Comparison of ENCODE assay signal across 8 cellular contexts in genomic region chr5:69188811-69189161, GRCh38. TPM values are rescaled to one million over a fixed set of nuclear protein-coding genes. Genes with fewer than 3 reads are reported as not detected.
DNase-seq lines count a peak whose midpoint lies in the region; ATAC-seq, FAIRE-seq and TF ChIP-seq lines count a peak whose summit lies in the region.

No MANE protein-coding gene starts in this region.

- H3K4me1 ChIP-seq in kidney (ENCODE audit: control insufficient read depth in 1 of 2, insufficient read depth in 1 of 2, low read depth in 1 of 2, low read length in 2 of 2) (peaks cover 6 to 10% of the 10 kb centered on the region in 2 donors), thoracic aorta (ENCODE audit: control insufficient read depth in 1 of 2, low read depth in 2 of 2) (peaks cover 7 to 14% of the 10 kb centered on the region in 2 donors)

- no peaks in the 10 kb centered on the region for H3K27me3 Mint-ChIP-seq in T-helper 2 cell treated with Interferon-gamma antibody and Interleukin-4, amounts not matched to agents 5 μg/mL and 100 μg/mL, for 36 hours (ENCODE audit: low read depth)
- no peaks in the 10 kb centered on the region for H3K27me3 Mint-ChIP-seq in activated T-helper 2 cell treated with anti-CD3 and anti-CD28 coated beads, Interferon-gamma antibody, Interleukin-2, Interleukin-4, amounts not matched to agents 10 μg/mL and 5 μg/mL and 100 μg/mL, durations not matched to agents 14 hours and 24 hours and 36 hours (ENCODE audit: low read depth)

- H3K36me3 ChIP-seq in kidney (ENCODE audit: control insufficient read depth in 1 of 2, insufficient read depth in 2 of 2, low read length in 2 of 2), result no peaks in the 10 kb centered on the region
- H3K36me3 ChIP-seq in thoracic aorta, result no peaks in the 10 kb centered on the region

- H3K27ac Mint-ChIP-seq in T-helper 2 cell treated with Interferon-gamma antibody and Interleukin-4, amounts not matched to agents 5 μg/mL and 100 μg/mL, for 36 hours, result peak overlapping the region; percentile 92
- peak overlapping the region; percentile 97 for H3K27ac Mint-ChIP-seq in activated T-helper 2 cell treated with anti-CD3 and anti-CD28 coated beads, Interferon-gamma antibody, Interleukin-2, Interleukin-4, amounts not matched to agents 10 μg/mL and 5 μg/mL and 100 μg/mL, durations not matched to agents 14 hours and 24 hours and 36 hours

- H3K4me3 ChIP-seq in kidney (ENCODE audit: low read length in 2 of 2) (peak overlapping the region; percentile 98 to 99), thoracic aorta (peak overlapping the region; percentile 81)

- H3K4me1 Mint-ChIP-seq in T-helper 2 cell treated with Interferon-gamma antibody and Interleukin-4, amounts not matched to agents 5 μg/mL and 100 μg/mL, for 36 hours (ENCODE audit: low read depth), result peaks cover 8% of the 10 kb centered on the region
- peaks cover 13% of the 10 kb centered on the region for H3K4me1 Mint-ChIP-seq in activated T-helper 2 cell treated with anti-CD3 and anti-CD28 coated beads, Interferon-gamma antibody, Interleukin-2, Interleukin-4, amounts not matched to agents 10 μg/mL and 5 μg/mL and 100 μg/mL, durations not matched to agents 14 hours and 24 hours and 36 hours (ENCODE audit: low read depth)

- H3K27ac ChIP-seq in kidney (ENCODE audit: low read depth in 2 of 2, low read length in 2 of 2) (peak overlapping the region; percentile 45 to 54), thoracic aorta (peak overlapping the region; percentile 64 to 66)

- H3K27me3 ChIP-seq in thoracic aorta (replicated peaks; ENCODE audit: insufficient read depth), result no peaks in the 10 kb centered on the region

- peak overlapping the region; percentile 20 to 86 for H3K9ac ChIP-seq in kidney (ENCODE audit: low read length in 2 of 2)

- no peak for FAIRE-seq in kidney (lab: Jason Lieb, UNC)

- no peak for DNase-seq in T-helper 2 cell treated with Interferon-gamma antibody and Interleukin-4, amounts not matched to agents 5 μg/mL and 100 μg/mL, for 36 hours (ENCODE audit: low spot score)
- DNase-seq in T-helper 2 cell (no peak), kidney (no peak), thoracic aorta (ENCODE audit: low spot score) (no peak), NCI-H128 (lab: John Stamatoyannopoulos, UW; ENCODE audit: unreplicated experiment) (no peak)
- no peak for DNase-seq in activated T-helper 2 cell treated with anti-CD3 and anti-CD28 coated beads, Interferon-gamma antibody, Interleukin-2, Interleukin-4, amounts not matched to agents 10 μg/mL and 5 μg/mL and 100 μg/mL, durations not matched to agents 14 hours and 24 hours and 36 hours (ENCODE audit: low spot score)
- DNase-seq in stimulated activated CD4-positive, alpha-beta T cell treated with anti-CD3 and anti-CD28 coated beads, Interleukin-4, amount 100 ng/mL, for 1 hour, result no peak

- peak overlapping the region; percentile 90 for H3K4me3 Mint-ChIP-seq in T-helper 2 cell treated with Interferon-gamma antibody and Interleukin-4, amounts not matched to agents 5 μg/mL and 100 μg/mL, for 36 hours
- H3K4me3 Mint-ChIP-seq in activated T-helper 2 cell treated with anti-CD3 and anti-CD28 coated beads, Interferon-gamma antibody, Interleukin-2, Interleukin-4, amounts not matched to agents 10 μg/mL and 5 μg/mL and 100 μg/mL, durations not matched to agents 14 hours and 24 hours and 36 hours (ENCODE audit: low read depth), result peak overlapping the region; percentile 92

- TF ChIP-seq CTCF in kidney (IDR thresholded peaks at IDR 0.05; ENCODE audit: borderline replicate concordance, extremely low read depth, insufficient read depth), result no peak
- TF ChIP-seq CTCF in thoracic aorta (IDR thresholded peaks at IDR 0.05), result no peak

- peaks cover 7% of the 10 kb centered on the region for H3K36me3 Mint-ChIP-seq in T-helper 2 cell treated with Interferon-gamma antibody and Interleukin-4, amounts not matched to agents 5 μg/mL and 100 μg/mL, for 36 hours (ENCODE audit: low read depth)
- H3K36me3 Mint-ChIP-seq in activated T-helper 2 cell treated with anti-CD3 and anti-CD28 coated beads, Interferon-gamma antibody, Interleukin-2, Interleukin-4, amounts not matched to agents 10 μg/mL and 5 μg/mL and 100 μg/mL, durations not matched to agents 14 hours and 24 hours and 36 hours (ENCODE audit: low read depth), result peaks cover 10% of the 10 kb centered on the region

- intact Hi-C loops in activated T-helper 2 cell treated with anti-CD3 and anti-CD28 coated beads, Interferon-gamma antibody, Interleukin-2, Interleukin-4, amounts not matched to agents 10 μg/mL and 5 μg/mL and 100 μg/mL, durations not matched to agents 14 hours and 24 hours and 36 hours (cut with micrococcal nuclease), result loop anchor here (1.0 to 5.0 kb wide), 5 partner anchors 21 to 971 kb away; partner anchors contain the start of genes CCDC125, CCNB1, CDK7 and PIK3R1
- intact Hi-C loops in kidney (cut with DNase I), result no loop called here

- H3K9me3 Mint-ChIP-seq in T-helper 2 cell treated with Interferon-gamma antibody and Interleukin-4, amounts not matched to agents 5 μg/mL and 100 μg/mL, for 36 hours, result no peaks in the 10 kb centered on the region
- H3K9me3 Mint-ChIP-seq in activated T-helper 2 cell treated with anti-CD3 and anti-CD28 coated beads, Interferon-gamma antibody, Interleukin-2, Interleukin-4, amounts not matched to agents 10 μg/mL and 5 μg/mL and 100 μg/mL, durations not matched to agents 14 hours and 24 hours and 36 hours, result no peaks in the 10 kb centered on the region

- H3K9me3 ChIP-seq in kidney (ENCODE audit: control insufficient read depth in 1 of 2, low read length in 2 of 2), result no peaks in the 10 kb centered on the region
- H3K9me3 ChIP-seq in thoracic aorta, result no peaks in the 10 kb centered on the region

- ATAC-seq in thoracic aorta (ENCODE audit: insufficient number of reproducible peaks, low FRiP score, low read depth) (no peak), GM19035 (IDR thresholded peaks at IDR 0.05; ENCODE audit: unreplicated experiment) (no peak)

RNA-seq across cellular contexts. Expression of gene CENPH, which starts 0.6 kb away (rescaled TPM):
- 35.3 and 37.0 TPM in 2 replicates for total RNA-seq in activated T-helper 2 cell treated with anti-CD3 and anti-CD28 coated beads, Interferon-gamma antibody, Interleukin-2, Interleukin-4, amounts not matched to agents 10 μg/mL and 5 μg/mL and 100 μg/mL, durations not matched to agents 14 hours and 24 hours and 36 hours
- total RNA-seq in kidney (3.1 TPM), thoracic aorta (1 to 10 TPM; 1.3 to 1.8 TPM)
- polyA plus RNA-seq in kidney (ENCODE audit: insufficient read depth, low read depth, low replicate concordance), result 1.5 TPM

RNA-seq across cellular contexts. Expression of gene CCNB1, which starts 21.8 kb away (rescaled TPM):
- total RNA-seq in activated T-helper 2 cell treated with anti-CD3 and anti-CD28 coated beads, Interferon-gamma antibody, Interleukin-2, Interleukin-4, amounts not matched to agents 10 μg/mL and 5 μg/mL and 100 μg/mL, durations not matched to agents 14 hours and 24 hours and 36 hours, result 152 and 164 TPM in 2 replicates
- total RNA-seq in kidney (5.9 TPM), thoracic aorta (1 to 10 TPM in 1 of 2 donors, not detected in 1; 9.4 TPM)
- 5.1 TPM for polyA plus RNA-seq in kidney (ENCODE audit: insufficient read depth, low read depth, low replicate concordance)

RNA-seq across cellular contexts. Expression of gene CDK7, which starts 45.9 kb away (rescaled TPM):
- total RNA-seq in activated T-helper 2 cell treated with anti-CD3 and anti-CD28 coated beads, Interferon-gamma antibody, Interleukin-2, Interleukin-4, amounts not matched to agents 10 μg/mL and 5 μg/mL and 100 μg/mL, durations not matched to agents 14 hours and 24 hours and 36 hours, result 46.0 and 49.4 TPM in 2 replicates
- total RNA-seq in kidney (22.7 TPM), thoracic aorta (10 to 100 TPM in 1 of 2 donors, 1 to 10 TPM in 1; 9.2 to 23.4 TPM)
- polyA plus RNA-seq in kidney (ENCODE audit: insufficient read depth, low read depth, low replicate concordance), result 29.4 TPM

Comparison
In these comparisons a context has a peak if more than half of its experiments do, and no peak if none do; other contexts are left out.
1. RNA of gene CCNB1, which starts 21.8 kb away (total RNA-seq): 152 to 164 TPM in activated T-helper 2 cell treated with anti-CD3 and anti-CD28 coated beads, Interferon-gamma antibody, Interleukin-2, Interleukin-4, amounts not matched to agents 10 μg/mL and 5 μg/mL and 100 μg/mL, durations not matched to agents 14 hours and 24 hours and 36 hours; 9.4 TPM in thoracic aorta and 5.9 TPM in kidney (single experiment); every median in the first group is over 10 times any median in the second.